Comparison of ENCODE assay signal across 1 cellular context in the genomic region with DNA sequence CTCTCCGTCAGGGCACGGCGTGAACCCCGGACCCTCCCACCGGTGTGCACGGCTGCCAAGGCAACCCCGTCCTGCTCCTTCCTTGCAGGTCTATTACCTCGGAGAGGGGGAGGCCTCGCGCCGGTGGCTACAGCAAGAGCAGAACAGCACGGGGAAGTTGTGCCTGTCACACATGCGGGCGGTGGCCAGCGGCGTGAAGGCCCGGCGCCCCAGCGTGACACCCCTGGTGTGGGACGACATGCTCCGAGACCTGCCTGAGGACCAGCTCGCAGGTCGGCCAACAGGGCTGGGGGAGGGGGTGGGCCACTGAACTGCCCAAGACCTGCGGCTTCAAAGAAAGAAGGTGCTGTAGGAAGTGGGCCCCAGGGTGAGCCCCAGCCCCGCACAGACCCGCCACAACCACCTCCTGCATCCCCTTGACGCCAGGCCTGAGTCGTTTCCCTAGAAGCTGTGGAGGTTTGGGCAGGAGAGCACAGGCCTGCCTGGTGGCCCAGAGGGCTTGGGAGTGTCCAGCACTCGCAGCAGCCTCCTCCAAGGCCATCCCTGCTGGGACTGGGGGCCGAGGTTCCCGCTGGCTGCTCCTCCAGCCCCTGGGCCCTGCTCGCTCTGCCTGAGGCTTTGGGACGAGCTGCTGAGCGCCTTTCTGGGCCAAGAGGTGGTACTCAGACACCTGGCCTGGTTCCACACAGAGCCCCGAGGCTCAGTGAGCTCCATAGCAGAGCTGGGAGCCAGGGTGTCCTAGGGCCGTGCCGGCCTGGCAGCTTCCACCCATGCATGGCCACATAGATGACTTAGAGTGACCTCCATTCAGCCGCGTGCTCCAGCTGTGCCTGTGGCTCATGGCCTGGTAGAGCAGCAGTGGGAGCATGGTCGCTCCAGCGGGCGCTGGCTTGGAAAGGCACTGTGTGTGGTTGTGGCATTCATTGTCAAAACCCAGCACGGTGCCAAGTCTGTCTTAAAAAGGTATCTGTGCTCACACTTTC.
A peak's percentile ranks its signal among the peaks of the same experiment; 100 is the strongest.
TF ChIP-seq lines count a peak whose summit lies in the region.

No MANE protein-coding gene starts in this region.

TF ChIP-seq in K562, 482 proteins besides CTCF, POLR2A, EP300 and RAD21:
- TF ChIP-seq POLR2G (IDR thresholded peaks at IDR 0.05; ENCODE audit: low read depth, low read length) (0 out of 2 replicates have a peak, but pooled peaks have one; percentile 35), RBFOX2 (IDR thresholded peaks at IDR 0.05; ENCODE audit: low read depth, low read length) (peak; percentile 17; the same call in 1 of the 2 replicates), HNRNPH1 (optimal IDR thresholded peaks at IDR 0.05; ENCODE audit: low read depth, low read length) (no peak)
